In genomic region chr18:34691626-34692025, GRCh38 we compare ENCODE assay signal across 30 cellular contexts. TPM values are rescaled to one million over a fixed set of nuclear protein-coding genes. Genes with fewer than 3 reads are reported as not detected.
"Had no signal": no experiment of that assay in that cellular context is flagged by ENCODE, and none has a peak within 500 bp of the region (broad histone marks: within the 10 kb centered on the region; RNA-seq: fewer than 3 reads in every experiment).

No MANE protein-coding gene starts in this region.

- H3K27me3 Mint-ChIP-seq: dendritic cell treated with granulocyte-macrophage colony-stimulating factor and Interleukin-4, amounts not matched to agents 40 ng/mL and 50 ng/mL, for 4 days; progenitor cell of endocrine pancreas; stimulated activated memory B cell treated with anti-CD40 and anti-IgM and Interleukin-4, amounts not matched to agents 10 μg/mL and 1 μg/mL and 100 μg/mL, for 72 hours had no signal

- H3K36me3 Mint-ChIP-seq: mesothelial cell of epicardium; naive thymus-derived CD4-positive, alpha-beta T cell; neural progenitor cell; stimulated activated memory B cell treated with anti-CD40 and anti-IgM and Interleukin-4, amounts not matched to agents 10 μg/mL and 1 μg/mL and 100 μg/mL, for 72 hours had no signal

- H3K9ac ChIP-seq: neural progenitor cell, parathyroid adenoma had no signal

- H2AFZ ChIP-seq: hepatocyte, neural progenitor cell, parathyroid adenoma had no signal

- H3K4me3 Mint-ChIP-seq: dendritic cell treated with granulocyte-macrophage colony-stimulating factor and Interleukin-4, amounts not matched to agents 40 ng/mL and 50 ng/mL, for 4 days; mesothelial cell of epicardium; naive thymus-derived CD4-positive, alpha-beta T cell; nephron; neural progenitor cell; stimulated activated memory B cell treated with anti-CD40 and anti-IgM and Interleukin-4, amounts not matched to agents 10 μg/mL and 1 μg/mL and 100 μg/mL, for 72 hours had no signal

- DNase-seq: colonic mucosa; effector CD8-positive, alpha-beta T cell; esophagus squamous epithelium; gastrocnemius medialis; heart left ventricle; kidney; mesenchymal stem cell; mucosa of descending colon; naive thymus-derived CD4-positive, alpha-beta T cell; right cardiac atrium; sigmoid colon; spleen; stimulated activated CD4-positive, alpha-beta T cell treated with anti-CD3 and anti-CD28 coated beads, Interleukin-4, amount 100 ng/mL, for 4 hours; stimulated activated naive CD8-positive, alpha-beta T cell treated with anti-CD3 and anti-CD28 coated beads, Interleukin-15, Interleukin-2, amounts not matched to agents 100 U/mL and 50 U/mL, for 24 hours; substantia nigra; upper lobe of right lung; uterus had no signal

- H3K27ac ChIP-seq: colonic mucosa, esophagus squamous epithelium, heart left ventricle, hepatocyte, neural progenitor cell, parathyroid adenoma, sigmoid colon, skin epidermis, spleen, thoracic aorta, tibial nerve, upper lobe of right lung, uterus had no signal

- H3K4me3 ChIP-seq: colonic mucosa, esophagus squamous epithelium, gastrocnemius medialis, heart left ventricle, hepatocyte, mucosa of descending colon, neural progenitor cell, sigmoid colon, skin epidermis, spleen, thoracic aorta, tibial nerve, upper lobe of right lung, uterus had no signal

- H3K9me3 Mint-ChIP-seq: dendritic cell treated with granulocyte-macrophage colony-stimulating factor and Interleukin-4, amounts not matched to agents 40 ng/mL and 50 ng/mL, for 4 days had no signal

- H3K4me1 ChIP-seq: colonic mucosa, neural progenitor cell, parathyroid adenoma, spleen, tibial nerve, upper lobe of right lung, uterus had no signal

- H3K27me3 ChIP-seq: colonic mucosa, esophagus squamous epithelium, gastrocnemius medialis, heart left ventricle, hepatocyte, neural progenitor cell, sigmoid colon, spleen, tibial nerve, upper lobe of right lung, uterus had no signal

- H3K27ac Mint-ChIP-seq: dendritic cell treated with granulocyte-macrophage colony-stimulating factor and Interleukin-4, amounts not matched to agents 40 ng/mL and 50 ng/mL, for 4 days; mesothelial cell of epicardium; naive thymus-derived CD4-positive, alpha-beta T cell; nephron; neural progenitor cell; progenitor cell of endocrine pancreas; stimulated activated memory B cell treated with anti-CD40 and anti-IgM and Interleukin-4, amounts not matched to agents 10 μg/mL and 1 μg/mL and 100 μg/mL, for 72 hours had no signal

- H3K36me3 ChIP-seq: colonic mucosa, esophagus squamous epithelium, gastrocnemius medialis, heart left ventricle, neural progenitor cell, sigmoid colon, spleen, thoracic aorta, tibial nerve, upper lobe of right lung, uterus had no signal

- FAIRE-seq: endothelial cell of umbilical vein, kidney had no signal

- H3K4me1 Mint-ChIP-seq: naive thymus-derived CD4-positive, alpha-beta T cell; stimulated activated memory B cell treated with anti-CD40 and anti-IgM and Interleukin-4, amounts not matched to agents 10 μg/mL and 1 μg/mL and 100 μg/mL, for 72 hours had no signal

- H3K4me2 ChIP-seq: hepatocyte, neural progenitor cell had no signal

- H3K79me2 ChIP-seq: hepatocyte, parathyroid adenoma had no signal

- H3K9me3 ChIP-seq: colonic mucosa, esophagus squamous epithelium, gastrocnemius medialis, heart left ventricle, mucosa of descending colon, sigmoid colon, spleen, thoracic aorta, tibial nerve, upper lobe of right lung, uterus had no signal

- ATAC-seq: gastrocnemius medialis; left lobe of liver; mucosa of descending colon; naive thymus-derived CD4-positive, alpha-beta T cell; stimulated activated memory B cell treated with anti-CD40 and anti-IgM and Interleukin-4, amounts not matched to agents 10 μg/mL and 1 μg/mL and 100 μg/mL, for 72 hours; stimulated activated naive CD8-positive, alpha-beta T cell treated with anti-CD3 and anti-CD28 coated beads, Interleukin-15, Interleukin-2, amounts not matched to agents 100 U/mL and 50 U/mL, for 24 hours; upper lobe of right lung had no signal

RNA-seq across cellular contexts. Expression of gene DTNA, which starts 18.5 kb away (rescaled TPM):
- polyA plus RNA-seq: naive thymus-derived CD4-positive, alpha-beta T cell had no signal
